ENCODE assay signal across 9 cellular contexts in the genomic region with DNA sequence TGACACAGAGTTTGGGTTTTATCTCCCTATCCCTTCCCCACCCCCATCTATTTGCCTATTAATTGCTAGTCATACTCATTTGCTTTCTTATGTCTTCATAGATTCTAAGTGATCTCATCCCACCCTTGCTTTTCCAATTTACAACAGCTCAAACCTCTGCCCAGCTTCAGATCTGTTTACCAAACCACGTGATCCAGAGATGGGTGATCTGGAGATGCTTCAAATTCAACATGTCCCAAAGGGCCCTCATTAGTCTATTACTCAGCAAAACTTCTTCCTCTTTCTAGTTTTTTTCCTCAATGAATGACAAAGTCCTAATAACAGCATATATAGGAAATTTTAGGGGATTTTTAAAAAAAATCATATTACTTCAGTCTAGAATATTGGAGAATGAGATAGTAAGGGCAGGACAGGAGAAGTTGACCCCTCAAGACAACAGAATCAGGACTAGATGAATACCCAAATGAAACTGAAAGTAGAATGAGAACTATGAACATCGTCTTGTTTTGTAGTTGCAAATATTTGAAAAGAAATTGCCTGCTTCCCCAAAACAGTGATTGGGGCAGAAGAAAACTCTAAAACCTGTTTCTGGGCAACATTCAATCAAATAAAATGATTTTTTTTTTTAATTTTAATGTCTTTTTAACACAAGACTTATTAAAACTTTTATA.
A peak's percentile ranks its signal among the peaks of the same experiment; 100 is the strongest.
DNase-seq lines count a peak whose midpoint lies in the region; ATAC-seq and TF ChIP-seq lines count a peak whose summit lies in the region.
"Had no signal": no experiment of that assay in that cellular context is flagged by ENCODE, and none has a peak within 500 bp of the region (broad histone marks: within the 10 kb centered on the region; RNA-seq: fewer than 3 reads in every experiment).

No MANE protein-coding gene starts in this region.

- H4K20me1 ChIP-seq in SU-DHL-6 (ENCODE audit: low read depth, low read length): no peaks in the 10 kb centered on the region

- peak overlapping the region; percentile 22 to 88 (median 82) for H3K4me3 Mint-ChIP-seq in naive thymus-derived CD4-positive, alpha-beta T cell

- no peaks in the 10 kb centered on the region for H3K9me3 ChIP-seq in SU-DHL-6 (ENCODE audit: insufficient read depth, low read length)
- H3K9me3 ChIP-seq in naive thymus-derived CD4-positive, alpha-beta T cell (ENCODE audit: control insufficient read depth in 2 of 3, low read length in 3 of 3): no peaks in the 10 kb centered on the region

- peaks cover 0 to 12% of the 10 kb centered on the region in 2 donors for H3K4me1 ChIP-seq in naive thymus-derived CD4-positive, alpha-beta T cell (ENCODE audit: control insufficient read depth in 2 of 2, insufficient read depth in 2 of 2, low read length in 2 of 2)

- no peaks in the 10 kb centered on the region for H3K36me3 ChIP-seq in SU-DHL-6 (ENCODE audit: low read length)
- H3K36me3 ChIP-seq in naive thymus-derived CD4-positive, alpha-beta T cell (ENCODE audit: control insufficient read depth in 2 of 3, insufficient read depth in 3 of 3, low read length in 3 of 3): no peaks in the 10 kb centered on the region

- peak overlapping the region; percentile 29 for H3K4me3 ChIP-seq in SU-DHL-6 (ENCODE audit: insufficient read depth, low read length, poor library complexity, severe bottlenecking)
- H3K4me3 ChIP-seq in naive thymus-derived CD4-positive, alpha-beta T cell (ENCODE audit: low read length): peak overlapping the region; percentile 50

- H3K79me2 ChIP-seq in SU-DHL-6 (ENCODE audit: insufficient read depth, low read length): no peaks in the 10 kb centered on the region

- peaks cover 0 to 24% (median 4%) of the 10 kb centered on the region in 11 donors for H3K9me3 Mint-ChIP-seq in naive thymus-derived CD4-positive, alpha-beta T cell

- H3K27me3 Mint-ChIP-seq in naive thymus-derived CD4-positive, alpha-beta T cell: no peaks in the 10 kb centered on the region

- peaks cover 6 to 59% (median 40%) of the 10 kb centered on the region in 7 donors for H3K4me1 Mint-ChIP-seq in naive thymus-derived CD4-positive, alpha-beta T cell

- H3K9ac ChIP-seq in SU-DHL-6 (ENCODE audit: low read length): no peak overlapping the region

- H3F3A ChIP-seq in SU-DHL-6 (ENCODE audit: insufficient read depth): no peaks in the 10 kb centered on the region

- no peaks in the 10 kb centered on the region for H3K27me3 ChIP-seq in SU-DHL-6 (ENCODE audit: low read length)
- no peaks in the 10 kb centered on the region for H3K27me3 ChIP-seq in naive thymus-derived CD4-positive, alpha-beta T cell (ENCODE audit: control insufficient read depth in 2 of 2, insufficient read depth in 2 of 2, low read length in 2 of 2)

- no peak overlapping the region for H3K27ac ChIP-seq in SU-DHL-6 (ENCODE audit: low read depth, low read length)
- H3K27ac ChIP-seq in naive thymus-derived CD4-positive, alpha-beta T cell (ENCODE audit: low read depth, low read length): peak overlapping the region; percentile 29

- POLR2A ChIA-PET in naive thymus-derived CD4-positive, alpha-beta T cell (lab: Charles Lee): interaction anchor here (0.7 kb wide), 1 partner anchor 37 kb away, joined by 3 read pairs; no protein-coding TSS in a partner anchor

- CTCF ChIA-PET in naive thymus-derived CD4-positive, alpha-beta T cell (lab: Charles Lee): interaction anchor here (1.0 kb wide), 1 partner anchor 32 kb away, joined by 3 read pairs; no protein-coding TSS in a partner anchor

- intact Hi-C loops in naive thymus-derived CD4-positive, alpha-beta T cell (cut with micrococcal nuclease): loop anchor here in 1 of 2 donors (1.0 to 10.0 kb wide), 3 partner anchors 30 to 342 kb away; no protein-coding TSS in a partner anchor

- H3K4me2 ChIP-seq in SU-DHL-6 (ENCODE audit: low read depth, low read length, poor library complexity, severe bottlenecking): peak overlapping the region; percentile 72

- H2AFZ ChIP-seq in SU-DHL-6 (ENCODE audit: low read depth, low read length, severe bottlenecking): peak overlapping the region; percentile 48

- ATAC-seq in GM18517 (IDR thresholded peaks at IDR 0.05; ENCODE audit: unreplicated experiment) (peak; percentile 76), HG02588 (IDR thresholded peaks at IDR 0.05; ENCODE audit: unreplicated experiment) (peak; percentile 67), GM21737 (IDR thresholded peaks at IDR 0.05; ENCODE audit: unreplicated experiment) (no peak)
- ATAC-seq in naive thymus-derived CD4-positive, alpha-beta T cell: no peak

- H3K27ac Mint-ChIP-seq in naive thymus-derived CD4-positive, alpha-beta T cell: peak overlapping the region; percentile 65 to 93 (median 84)

- H3K36me3 Mint-ChIP-seq in naive thymus-derived CD4-positive, alpha-beta T cell: peaks cover 0 to 11% (median 6%) of the 10 kb centered on the region in 5 donors

- DNase-seq in naive thymus-derived CD4-positive, alpha-beta T cell: peak in 5 of 9 donors; percentile 11 to 39 (median 21)
- no peak for DNase-seq in AG08396 (ENCODE audit: low spot score)
- no peak for DNase-seq in activated CD4-positive, alpha-beta T cell treated with anti-CD3 and anti-CD28 coated beads, Interleukin-2, amount 50 U/mL, for 48 hours
- no peak for DNase-seq in putamen (ENCODE audit: low spot score)
- DNase-seq: NCI-H146 had no signal

- H3K9me2 ChIP-seq in SU-DHL-6 (replicated peaks; ENCODE audit: insufficient read depth, low read length): no peaks in the 10 kb centered on the region

- TF ChIP-seq CTCF in SU-DHL-6 (IDR thresholded peaks at IDR 0.05; ENCODE audit: insufficient read depth, low read length, poor library complexity, severe bottlenecking): no peak

Comparison
In these comparisons a context has a peak if more than half of its experiments do, and no peak if none do; other contexts are left out.
1. ATAC-seq: peak in GM18517 (single experiment) and HG02588 (single experiment); none in naive thymus-derived CD4-positive, alpha-beta T cell (single experiment) and GM21737 (single experiment).
2. DNase-seq: peak in naive thymus-derived CD4-positive, alpha-beta T cell (5 of 9); none in AG08396 (single experiment), activated CD4-positive, alpha-beta T cell treated with anti-CD3 and anti-CD28 coated beads, Interleukin-2, amount 50 U/mL, for 48 hours (0 of 2) and putamen (single experiment).